Comparison of ENCODE assay signal across 28 cellular contexts in the genomic region with DNA sequence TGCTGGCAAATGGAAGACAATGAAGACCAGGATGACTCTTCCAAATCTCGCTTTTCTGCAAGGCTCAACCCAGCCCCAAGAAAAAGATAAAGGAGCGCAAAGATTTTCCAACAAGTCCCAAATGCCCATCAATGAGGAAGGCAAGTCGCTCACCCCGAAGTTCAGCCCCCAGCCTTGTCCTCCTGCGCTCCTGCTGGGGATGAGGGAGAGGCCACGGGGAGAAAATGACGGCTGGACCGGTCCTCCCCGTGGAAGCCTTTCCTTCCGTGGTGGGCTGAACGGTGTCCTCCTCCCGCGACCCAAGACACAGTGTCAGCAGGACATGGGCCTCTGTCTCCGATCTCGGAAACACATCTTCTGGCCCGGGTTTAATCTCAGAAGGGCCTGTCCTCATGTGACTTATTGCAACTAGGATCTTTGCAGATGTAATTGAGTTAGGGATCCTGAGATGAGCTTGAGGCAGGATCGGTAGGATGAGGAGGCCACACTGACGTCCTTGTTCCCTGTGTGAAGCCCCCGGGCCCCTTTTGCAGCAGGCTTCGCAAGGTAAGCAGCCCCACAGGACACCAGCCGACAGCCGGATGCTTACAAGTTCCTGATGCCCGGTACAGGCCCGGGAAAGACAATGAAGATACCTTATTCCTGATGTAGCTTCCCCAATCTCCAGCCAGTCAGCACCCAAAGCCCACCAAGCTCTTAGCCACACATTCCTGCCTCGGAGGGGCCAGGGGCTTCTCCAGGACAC.
DNase-seq lines count a peak whose midpoint lies in the region; ATAC-seq, FAIRE-seq and TF ChIP-seq lines count a peak whose summit lies in the region.
"Had no signal": no experiment of that assay in that cellular context is flagged by ENCODE, and none has a peak within 500 bp of the region (broad histone marks: within the 10 kb centered on the region; RNA-seq: fewer than 3 reads in every experiment).

No MANE protein-coding gene starts in this region.

- TF ChIP-seq POLR2A in HepG2 (IDR thresholded peaks at IDR 0.05; ENCODE audit: insufficient read depth in 1 of 2, low read depth in 2 of 2, low read length in 2 of 2) (no peak), right lobe of liver (IDR thresholded peaks at IDR 0.05) (no peak), K562 (conservative IDR thresholded peaks at IDR 0.05) (no peak)

- CTCF ChIA-PET in HepG2 (lab: Yijun Ruan, JAX; ENCODE audit: low intra/inter-chr PET ratio, low total read pairs) = no interaction called here
- CTCF ChIA-PET in K562 (lab: Yijun Ruan, JAX; ENCODE audit: low intra/inter-chr PET ratio) = no interaction called here
- CTCF ChIA-PET in activated naive CD4-positive, alpha-beta T cell treated with anti-CD3 and anti-CD28 coated beads for 36 hours (lab: Charles Lee) = interaction anchor here (0.7 kb wide), 1 partner anchor 111 kb away, joined by 3 read pairs; no protein-coding TSS in a partner anchor

- intact Hi-C loops in HepG2 (cut with micrococcal nuclease; ENCODE audit: unreplicated experiment) (no loop called here), right lobe of liver (cut with DNase I) (no loop called here), K562 (cut with micrococcal nuclease) (no loop called here)
- intact Hi-C loops in activated naive CD4-positive, alpha-beta T cell treated with anti-CD3 and anti-CD28 coated beads for 36 hours (cut with micrococcal nuclease) = no loop called here

- no peak overlapping the region for H3K4me3 ChIP-seq in HepG2 (replicated peaks in 1 of 3; ENCODE audit: insufficient read depth in 1 of 3, low read depth in 2 of 3, low read length in 3 of 3)
- H3K4me3 ChIP-seq in right lobe of liver = no peak overlapping the region
- H3K4me3 ChIP-seq in K562 = no peak overlapping the region
- H3K4me3 ChIP-seq in neural progenitor cell = no peak overlapping the region
- H3K4me3 ChIP-seq in osteoblast (ENCODE audit: insufficient read depth, low read length) = no peak overlapping the region
- H3K4me3 ChIP-seq: BLaER1, GM12878 had no signal

- H3K4me3 Mint-ChIP-seq in neural progenitor cell = no peak overlapping the region
- no peak overlapping the region for H3K4me3 Mint-ChIP-seq in activated naive CD4-positive, alpha-beta T cell treated with anti-CD3 and anti-CD28 coated beads for 36 hours
- H3K4me3 Mint-ChIP-seq: CD14-positive monocyte; CD4-positive, alpha-beta memory T cell; CD4-positive, CD25-positive, alpha-beta regulatory T cell; CD8-positive, alpha-beta memory T cell had no signal

- no peak overlapping the region for H3K4me2 ChIP-seq in HepG2 (ENCODE audit: low read depth, low read length)
- H3K4me2 ChIP-seq in K562 (ENCODE audit: insufficient read depth, low read length) = no peak overlapping the region
- no peak overlapping the region for H3K4me2 ChIP-seq in neural progenitor cell
- no peak overlapping the region for H3K4me2 ChIP-seq in osteoblast (ENCODE audit: insufficient read depth, low read length)
- H3K4me2 ChIP-seq: BLaER1 had no signal

- no peak for ATAC-seq in HepG2
- ATAC-seq in right lobe of liver = no peak
- no peak for ATAC-seq in K562
- ATAC-seq: GM12878 had no signal

- H3K27ac ChIP-seq in HepG2 (ENCODE audit: extremely low read length, insufficient read depth, low read length) (no peak overlapping the region), right lobe of liver (no peak overlapping the region), K562 (ENCODE audit: extremely low read depth, low read depth, low read length) (no peak overlapping the region), neural progenitor cell (no peak overlapping the region), osteoblast (ENCODE audit: low read depth, low read length) (no peak overlapping the region)
- H3K27ac ChIP-seq: BLaER1 had no signal

- no peak for TF ChIP-seq RAD21 in HepG2 (CRISPR knock-in tag; IDR thresholded peaks at IDR 0.05)
- TF ChIP-seq RAD21 in K562 (CRISPR knock-in tag; conservative IDR thresholded peaks at IDR 0.05 in 1 of 2, IDR thresholded peaks at IDR 0.05 in 1 of 2) = no peak

- WGBS in HepG2 (ENCODE audit: low lambda C conversion rate) = 43% methylated on average over 10 of the region's 25 CpGs
- 78% methylated on average over 9 of the region's 25 CpGs for WGBS in right lobe of liver (ENCODE audit: insufficient coverage, low coverage, low lambda C conversion rate, missing lambda C conversion rate)
- 2% methylated on average over 25 of the region's 25 CpGs for WGBS in K562 (ENCODE audit: insufficient coverage, low coverage, missing lambda C conversion rate)

- no peaks in the 10 kb centered on the region for H3K79me2 ChIP-seq in HepG2 (ENCODE audit: insufficient read depth, low read length)
- H3K79me2 ChIP-seq in K562 (ENCODE audit: control insufficient read depth, insufficient read depth, low read length) = no peaks in the 10 kb centered on the region
- H3K79me2 ChIP-seq in neural progenitor cell (ENCODE audit: low read depth) = no peaks in the 10 kb centered on the region
- H3K79me2 ChIP-seq in osteoblast (ENCODE audit: insufficient read depth, low read length) = no peaks in the 10 kb centered on the region

- in situ Hi-C loops in HepG2 (cut with HindIII; ENCODE audit: extremely low pct_ligation_motif_present, low pct_unique_long_range_greater_than_20kb) (no loop called here), K562 (cut with MboI) (no loop called here)

- peaks cover 12 to 99% of the 10 kb centered on the region in 2 experiments; a peak in 4 of 5 replicates for H3K27me3 ChIP-seq in HepG2 (ENCODE audit: control insufficient read depth in 1 of 2, insufficient read depth in 2 of 2, low read length in 2 of 2)
- H3K27me3 ChIP-seq in right lobe of liver = no peaks in the 10 kb centered on the region
- peaks cover 26 to 93% of the 10 kb centered on the region in 2 experiments; a peak in 4 of 5 replicates for H3K27me3 ChIP-seq in K562 (ENCODE audit: control insufficient read depth in 2 of 2, insufficient read depth in 2 of 2, low read length in 2 of 2)
- H3K27me3 ChIP-seq in neural progenitor cell = peaks cover 88% of the 10 kb centered on the region
- H3K27me3 ChIP-seq in osteoblast (ENCODE audit: insufficient read depth, low read length) = no peaks in the 10 kb centered on the region

- H2AFZ ChIP-seq in HepG2 (ENCODE audit: low read length) (no peak overlapping the region), K562 (ENCODE audit: low read depth, low read length) (no peak overlapping the region), neural progenitor cell (replicated peaks) (no peak overlapping the region), osteoblast (ENCODE audit: low read length) (no peak overlapping the region)

- peaks cover 10% of the 10 kb centered on the region for H3F3A ChIP-seq in neural progenitor cell (ENCODE audit: low read depth)

- H3K27ac Mint-ChIP-seq in neural progenitor cell = peak overlapping the region; percentile 63
- H3K27ac Mint-ChIP-seq in activated naive CD4-positive, alpha-beta T cell treated with anti-CD3 and anti-CD28 coated beads for 36 hours = no peak overlapping the region
- H3K27ac Mint-ChIP-seq: CD4-positive, CD25-positive, alpha-beta regulatory T cell; CD8-positive, alpha-beta memory T cell had no signal

- H3K36me3 ChIP-seq in HepG2 (replicated peaks in 1 of 2; ENCODE audit: control insufficient read depth in 1 of 2, insufficient read depth in 2 of 2, low read length in 2 of 2) (no peaks in the 10 kb centered on the region), right lobe of liver (no peaks in the 10 kb centered on the region), K562 (ENCODE audit: control insufficient read depth, insufficient read depth, low read length) (no peaks in the 10 kb centered on the region), neural progenitor cell (no peaks in the 10 kb centered on the region), osteoblast (ENCODE audit: insufficient read depth, low read length) (no peaks in the 10 kb centered on the region)
- H3K36me3 ChIP-seq: BE2C, BLaER1 had no signal

- H3K9ac ChIP-seq in HepG2 (ENCODE audit: insufficient read depth, low read depth, low read length) (no peak overlapping the region), K562 (ENCODE audit: insufficient read depth in 1 of 2, low read depth in 2 of 2, low read length in 2 of 2) (no peak overlapping the region), neural progenitor cell (no peak overlapping the region)
- H3K9ac ChIP-seq: BLaER1 had no signal

- peaks cover 2% of the 10 kb centered on the region for H3K9me3 Mint-ChIP-seq in neural progenitor cell
- no peaks in the 10 kb centered on the region for H3K9me3 Mint-ChIP-seq in activated naive CD4-positive, alpha-beta T cell treated with anti-CD3 and anti-CD28 coated beads for 36 hours
- H3K9me3 Mint-ChIP-seq: CD4-positive, alpha-beta memory T cell; CD4-positive, CD25-positive, alpha-beta regulatory T cell; CD8-positive, alpha-beta memory T cell had no signal

- POLR2A ChIA-PET in HepG2 (lab: Yijun Ruan, JAX) = no interaction called here
- POLR2A ChIA-PET in K562 (lab: Yijun Ruan, JAX) = no interaction called here

- TF ChIP-seq EP300 in HepG2 (IDR thresholded peaks at IDR 0.05; ENCODE audit: low read depth in 2 of 2, low read length in 2 of 2) (no peak), HepG2 (CRISPR knock-in tag; IDR thresholded peaks at IDR 0.05; ENCODE audit: borderline replicate concordance) (no peak), K562 (IDR thresholded peaks at IDR 0.05; ENCODE audit: low read length) (no peak)

- DNase-seq in HepG2 (ENCODE audit: low spot score) (no peak), right lobe of liver (no peak), K562 (ENCODE audit: extremely low read depth in 1 of 4, low spot score in 3 of 4) (no peak), neural progenitor cell (ENCODE audit: low spot score) (no peak), osteoblast (ENCODE audit: insufficient read length, low spot score, missing footprints) (peak; percentile 73), NCI-H1417 (lab: John Stamatoyannopoulos, UW) (no peak), HCEC 1CT (no peak)
- no peak for DNase-seq in activated naive CD4-positive, alpha-beta T cell treated with anti-CD3 and anti-CD28 coated beads for 36 hours
- DNase-seq: 8988T; ACHN; BE2C; CD4-positive, alpha-beta memory T cell; CD4-positive, CD25-positive, alpha-beta regulatory T cell; CD8-positive, alpha-beta memory T cell; COR-L47; DMS 273 treated with DMSO at 0.1 percent for 48 hours; DMS153; DMS53; DMS79; DND-41; EL; GDM1 had no signal

- H4K20me1 ChIP-seq in HepG2 (ENCODE audit: insufficient read depth, low read length) (no peaks in the 10 kb centered on the region), K562 (replicated peaks; ENCODE audit: control insufficient read depth, insufficient read depth, low read length) (peaks cover 5% of the 10 kb centered on the region; the same call in 1 of the 2 replicates), neural progenitor cell (ENCODE audit: low read depth) (no peaks in the 10 kb centered on the region), osteoblast (ENCODE audit: insufficient read depth, low read length) (no peaks in the 10 kb centered on the region)
- H4K20me1 ChIP-seq: BLaER1 had no signal

- H3K27me3 Mint-ChIP-seq in neural progenitor cell (ENCODE audit: insufficient read depth, low read depth) = peaks cover 19% of the 10 kb centered on the region
- H3K27me3 Mint-ChIP-seq in activated naive CD4-positive, alpha-beta T cell treated with anti-CD3 and anti-CD28 coated beads for 36 hours (ENCODE audit: low read depth) = peaks cover 2% of the 10 kb centered on the region
- H3K27me3 Mint-ChIP-seq: CD4-positive, CD25-positive, alpha-beta regulatory T cell had no signal

- BruUV-seq in HepG2 (replicated peaks; lab: Mats Ljungman, UMichigan) (no TSS peak), K562 (replicated peaks; lab: Mats Ljungman, UMichigan) (no TSS peak)

- FAIRE-seq in HepG2 (lab: Jason Lieb, UNC) (no peak), K562 (lab: Jason Lieb, UNC) (no peak)
- FAIRE-seq: A204.1, GM12878, GM12892, GM18507 had no signal

- no peak for TF ChIP-seq CTCF in HepG2 (CRISPR knock-in tag; IDR thresholded peaks at IDR 0.05)
- TF ChIP-seq CTCF in right lobe of liver (IDR thresholded peaks at IDR 0.05) = no peak
- no peak for TF ChIP-seq CTCF in K562 (IDR thresholded peaks at IDR 0.05 in 2 of 3, conservative IDR thresholded peaks at IDR 0.05 in 1 of 3; ENCODE audit: insufficient read depth in 2 of 3, low read depth in 1 of 3, low read length in 3 of 3)
- no peak for TF ChIP-seq CTCF in neural progenitor cell (IDR thresholded peaks at IDR 0.05)
- TF ChIP-seq CTCF in osteoblast (IDR thresholded peaks at IDR 0.05; ENCODE audit: extremely low read depth, low read depth, low read length) = no peak

- no peaks in the 10 kb centered on the region for H3K36me3 Mint-ChIP-seq in neural progenitor cell
- no peaks in the 10 kb centered on the region for H3K36me3 Mint-ChIP-seq in activated naive CD4-positive, alpha-beta T cell treated with anti-CD3 and anti-CD28 coated beads for 36 hours (ENCODE audit: low read depth)
- H3K36me3 Mint-ChIP-seq: CD14-positive monocyte; CD4-positive, alpha-beta memory T cell; CD4-positive, CD25-positive, alpha-beta regulatory T cell; CD8-positive, alpha-beta memory T cell had no signal

- H3K4me1 ChIP-seq in HepG2 (ENCODE audit: insufficient read depth, low read length) = no peaks in the 10 kb centered on the region
- H3K4me1 ChIP-seq in right lobe of liver = no peaks in the 10 kb centered on the region
- H3K4me1 ChIP-seq in K562 (replicated peaks in 1 of 2; ENCODE audit: control insufficient read depth in 2 of 2, insufficient read depth in 2 of 2, low read length in 2 of 2) = peaks cover 0 to 28% of the 10 kb centered on the region in 2 experiments; a peak in 1 of 5 replicates
- no peaks in the 10 kb centered on the region for H3K4me1 ChIP-seq in neural progenitor cell
- H3K4me1 ChIP-seq in osteoblast (ENCODE audit: insufficient read depth, low read length) = no peaks in the 10 kb centered on the region
- H3K4me1 ChIP-seq: BE2C had no signal

- peaks cover 3% of the 10 kb centered on the region for H3K9me1 ChIP-seq in K562 (ENCODE audit: control insufficient read depth, insufficient read depth, low read length)

- H3K4me1 Mint-ChIP-seq in neural progenitor cell = peaks cover 3% of the 10 kb centered on the region
- H3K4me1 Mint-ChIP-seq in activated naive CD4-positive, alpha-beta T cell treated with anti-CD3 and anti-CD28 coated beads for 36 hours (ENCODE audit: low read depth) = no peaks in the 10 kb centered on the region
- H3K4me1 Mint-ChIP-seq: CD14-positive monocyte; CD4-positive, alpha-beta memory T cell; CD4-positive, CD25-positive, alpha-beta regulatory T cell; CD8-positive, alpha-beta memory T cell had no signal

- H3K9me3 ChIP-seq in HepG2 (ENCODE audit: low read length) (no peaks in the 10 kb centered on the region), right lobe of liver (no peaks in the 10 kb centered on the region), K562 (replicated peaks; ENCODE audit: control insufficient read depth, insufficient read depth, low read depth, low read length) (no peaks in the 10 kb centered on the region), neural progenitor cell (ENCODE audit: low read depth) (no peaks in the 10 kb centered on the region), osteoblast (ENCODE audit: low read depth, low read length) (no peaks in the 10 kb centered on the region)
- H3K9me3 ChIP-seq: BE2C, BLaER1 had no signal
